Comparison of ENCODE assay signal across 1 cellular context in the genomic region with DNA sequence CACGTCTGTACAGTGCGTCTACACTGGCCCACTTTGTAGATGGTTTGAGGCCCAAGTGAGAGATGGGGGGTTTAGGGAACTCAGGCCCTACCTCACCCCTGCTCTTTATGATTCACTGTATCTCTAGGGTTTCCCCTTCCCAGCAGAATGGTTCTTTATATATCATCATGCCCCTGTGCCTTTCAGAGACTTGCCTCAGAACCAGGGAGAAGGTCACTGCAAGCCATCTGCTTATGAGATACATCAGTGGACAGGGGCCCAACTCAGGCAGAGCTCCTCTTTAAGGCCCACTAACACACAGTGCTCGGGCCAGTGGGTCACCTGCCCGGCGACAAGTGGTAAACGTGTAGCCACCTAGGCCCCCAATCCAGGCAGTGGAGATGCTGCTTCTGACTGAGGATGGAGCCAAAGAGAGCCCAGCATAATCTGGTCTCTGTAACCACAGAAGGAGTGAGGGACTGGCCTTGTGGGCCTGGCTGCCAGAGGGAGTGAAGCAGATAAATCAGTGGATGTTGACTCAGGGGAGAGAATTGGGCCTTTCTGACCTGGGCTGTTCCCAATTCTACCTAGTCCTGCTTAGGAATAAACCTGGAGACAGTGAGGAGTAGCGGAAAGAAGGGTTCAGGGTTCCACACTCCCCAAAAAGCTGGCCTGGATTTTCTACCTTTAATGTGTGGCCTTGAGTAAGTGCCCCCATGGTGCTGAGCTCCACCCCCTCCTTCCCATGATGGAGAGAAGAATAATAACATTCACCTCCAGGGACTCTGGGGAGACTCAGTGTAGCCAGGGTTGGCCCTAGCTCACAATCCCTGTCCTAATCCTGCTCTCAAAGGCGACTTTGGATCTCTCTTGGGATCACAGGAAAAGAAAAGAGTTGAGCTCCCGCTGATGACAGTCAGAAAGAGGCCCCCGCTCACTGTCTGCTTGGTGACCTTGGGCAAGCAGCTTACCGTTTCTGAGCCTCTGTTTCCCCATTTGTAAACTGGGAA.
TF ChIP-seq lines count a peak whose summit lies in the region.

No MANE protein-coding gene starts in this region.

TF ChIP-seq in K562, 482 proteins besides CTCF, POLR2A, EP300 and RAD21 (continued from another document):
- TF ChIP-seq UBTF (IDR thresholded peaks at IDR 0.05; ENCODE audit: borderline replicate concordance in 1 of 2, low read depth in 2 of 2, low read length in 2 of 2) (no peak), TARDBP (IDR thresholded peaks at IDR 0.05) (0 out of 2 replicates have a peak, but pooled peaks have one; percentile 14), ZNF146 (CRISPR knock-in tag; IDR thresholded peaks at IDR 0.05; ENCODE audit: unreplicated experiment) (no peak), ZBTB33 (CRISPR knock-in tag; IDR thresholded peaks at IDR 0.05) (no peak), ZNF12 (CRISPR knock-in tag; IDR thresholded peaks at IDR 0.05) (no peak), SREBF1 (IDR thresholded peaks at IDR 0.05; ENCODE audit: borderline replicate concordance, low read depth, low read length) (no peak), ZZZ3 (IDR thresholded peaks at IDR 0.05) (no peak), MEIS2 (IDR thresholded peaks at IDR 0.05; ENCODE audit: partially characterized antibody) (peak; percentile 22), RCOR1 (IDR thresholded peaks at IDR 0.05; ENCODE audit: borderline replicate concordance in 1 of 2, low read depth in 2 of 2, low read length in 2 of 2) (peak in 1 of 2 experiments; percentile 73; a peak in 2 of 4 replicates), SIX5 (IDR thresholded peaks at IDR 0.05; ENCODE audit: borderline replicate concordance in 1 of 2, insufficient read depth in 1 of 2, low read depth in 1 of 2, low read length in 2 of 2) (no peak), FOXA3 (CRISPR knock-in tag; conservative IDR thresholded peaks at IDR 0.05 in 1 of 2, IDR thresholded peaks at IDR 0.05 in 1 of 2) (peak; percentile 25 to 38; a peak in 1 of 4 replicates), ZNF717 (CRISPR knock-in tag; IDR thresholded peaks at IDR 0.05) (no peak), E2F5 (CRISPR knock-in tag; IDR thresholded peaks at IDR 0.05) (no peak), HMG20B (CRISPR knock-in tag; IDR thresholded peaks at IDR 0.05) (no peak), STAG1 (CRISPR knock-in tag; IDR thresholded peaks at IDR 0.05; ENCODE audit: borderline replicate concordance) (no peak), ZFX (CRISPR knock-in tag; IDR thresholded peaks at IDR 0.05) (peak; percentile 35), JUN (IDR thresholded peaks at IDR 0.05; ENCODE audit: borderline replicate concordance, low read depth, low read length) (no peak), JUN (CRISPR knock-in tag; IDR thresholded peaks at IDR 0.05; ENCODE audit: borderline replicate concordance) (no peak), HMBOX1 (IDR thresholded peaks at IDR 0.05) (no peak), NRF1 (conservative IDR thresholded peaks at IDR 0.05 in 1 of 2, IDR thresholded peaks at IDR 0.05 in 1 of 2) (no peak), PTTG1 (tag; IDR thresholded peaks at IDR 0.05; ENCODE audit: low read depth) (no peak), STAT5A (IDR thresholded peaks at IDR 0.05; ENCODE audit: borderline replicate concordance, low read length) (no peak), MAFF (IDR thresholded peaks at IDR 0.05; ENCODE audit: low read length) (no peak), FOXK1 (CRISPR knock-in tag; IDR thresholded peaks at IDR 0.05; ENCODE audit: borderline replicate concordance) (no peak), RFX5 (IDR thresholded peaks at IDR 0.05; ENCODE audit: low read depth, low read length) (no peak), GABPB1 (CRISPR knock-in tag; IDR thresholded peaks at IDR 0.05) (no peak), CEBPB (tag; IDR thresholded peaks at IDR 0.05) (no peak), MBD2 (IDR thresholded peaks at IDR 0.05; ENCODE audit: borderline replicate concordance, low read depth) (no peak), SRSF9 (IDR thresholded peaks at IDR 0.05; ENCODE audit: borderline replicate concordance, low read depth, low read length) (no peak), KDM1A (IDR thresholded peaks at IDR 0.05) (peak; percentile 68 to 69; a peak in 3 of 4 replicates), MYC (IDR thresholded peaks at IDR 0.05; ENCODE audit: low read depth, low read length) (no peak), MYC (CRISPR knock-in tag; IDR thresholded peaks at IDR 0.05; ENCODE audit: borderline replicate concordance, low read depth) (no peak), MYBL2 (IDR thresholded peaks at IDR 0.05; ENCODE audit: low read depth) (no peak), MYBL2 (CRISPR knock-in tag; IDR thresholded peaks at IDR 0.05; ENCODE audit: borderline replicate concordance) (no peak), RHOXF2B (CRISPR knock-in tag; conservative IDR thresholded peaks at IDR 0.05) (no peak), E2F6 (IDR thresholded peaks at IDR 0.05; ENCODE audit: borderline replicate concordance in 1 of 2, extremely low read depth in 1 of 2, insufficient read depth in 1 of 2, insufficient read length in 1 of 2, low read depth in 1 of 2, low read length in 1 of 2, poor library complexity in 1 of 2, severe bottlenecking in 1 of 2) (no peak)
- TF ChIP-seq, protein P1, sequence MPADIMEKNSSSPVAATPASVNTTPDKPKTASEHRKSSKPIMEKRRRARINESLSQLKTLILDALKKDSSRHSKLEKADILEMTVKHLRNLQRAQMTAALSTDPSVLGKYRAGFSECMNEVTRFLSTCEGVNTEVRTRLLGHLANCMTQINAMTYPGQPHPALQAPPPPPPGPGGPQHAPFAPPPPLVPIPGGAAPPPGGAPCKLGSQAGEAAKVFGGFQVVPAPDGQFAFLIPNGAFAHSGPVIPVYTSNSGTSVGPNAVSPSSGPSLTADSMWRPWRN (IDR thresholded peaks at IDR 0.05; ENCODE audit: low read depth) = no peak
- TF ChIP-seq, protein P2, sequence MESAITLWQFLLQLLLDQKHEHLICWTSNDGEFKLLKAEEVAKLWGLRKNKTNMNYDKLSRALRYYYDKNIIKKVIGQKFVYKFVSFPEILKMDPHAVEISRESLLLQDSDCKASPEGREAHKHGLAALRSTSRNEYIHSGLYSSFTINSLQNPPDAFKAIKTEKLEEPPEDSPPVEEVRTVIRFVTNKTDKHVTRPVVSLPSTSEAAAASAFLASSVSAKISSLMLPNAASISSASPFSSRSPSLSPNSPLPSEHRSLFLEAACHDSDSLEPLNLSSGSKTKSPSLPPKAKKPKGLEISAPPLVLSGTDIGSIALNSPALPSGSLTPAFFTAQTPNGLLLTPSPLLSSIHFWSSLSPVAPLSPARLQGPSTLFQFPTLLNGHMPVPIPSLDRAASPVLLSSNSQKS (CRISPR knock-in tag; IDR thresholded peaks at IDR 0.05) = no peak
